Comparison of ENCODE assay signal across 10 cellular contexts in the genomic region with DNA sequence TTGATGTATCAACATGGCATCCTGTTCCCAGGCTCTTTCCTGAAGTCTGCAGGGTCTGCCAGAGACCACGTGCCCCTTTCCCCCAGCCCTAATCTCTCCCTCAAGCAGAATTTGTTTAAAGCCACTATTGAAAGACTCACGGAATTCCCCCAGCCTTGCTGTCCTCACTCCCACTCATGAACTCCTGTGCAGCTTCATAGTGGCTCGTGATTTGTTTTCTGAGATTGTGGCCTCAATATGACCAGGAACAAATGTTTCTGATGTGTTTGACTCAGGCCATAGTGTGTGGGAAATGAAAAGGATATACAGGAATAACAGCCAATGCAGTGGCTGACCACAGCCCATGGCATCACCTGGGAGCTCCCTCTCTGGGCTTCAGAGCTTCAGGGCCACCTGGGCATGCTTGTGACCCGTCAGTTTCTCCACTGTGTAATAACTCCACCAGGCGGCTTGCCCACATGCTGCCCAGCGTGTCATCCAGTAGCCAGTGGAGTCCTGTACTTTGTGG. TPM values are rescaled to one million over a fixed set of nuclear protein-coding genes. Genes with fewer than 3 reads are reported as not detected.
DNase-seq lines count a peak whose midpoint lies in the region; ATAC-seq and TF ChIP-seq lines count a peak whose summit lies in the region.
"Had no signal": no experiment of that assay in that cellular context is flagged by ENCODE, and none has a peak within 500 bp of the region (broad histone marks: within the 10 kb centered on the region; RNA-seq: fewer than 3 reads in every experiment).

No MANE protein-coding gene starts in this region.

- DNase-seq in CD1c-positive myeloid dendritic cell (ENCODE audit: extremely low spot score): peak; percentile 64
- DNase-seq in amniotic epithelial cell (ENCODE audit: low read depth): peak; percentile 17
- no peak for DNase-seq in H7
- DNase-seq in lower leg skin (ENCODE audit: low spot score in 2 of 2): no peak
- DNase-seq in GOT3 (lab: John Stamatoyannopoulos, UW): no peak
- DNase-seq: NCI-H1092 had no signal

- WGBS in lower leg skin, 2 donors: 70 to 77% methylated on average over 6 of the region's 6 CpGs

- H3K4me3 ChIP-seq in H7 (ENCODE audit: insufficient read depth, low read depth, low read length): no peak overlapping the region
- H3K4me3 ChIP-seq in lower leg skin (ENCODE audit: low read depth, poor library complexity, severe bottlenecking): no peak overlapping the region

- no peak for TF ChIP-seq CTCF in lower leg skin (IDR thresholded peaks at IDR 0.05)

- intact Hi-C loops in lower leg skin (cut with DNase I; ENCODE audit: low total_unique reads): no loop called here

- H3K27me3 ChIP-seq in H7 (ENCODE audit: control insufficient read depth, insufficient read depth, low read length): no peaks in the 10 kb centered on the region

- no peak for TF ChIP-seq POLR2A in lower leg skin (IDR thresholded peaks at IDR 0.05)

- peak; percentile 74 for ATAC-seq in GM19023 (IDR thresholded peaks at IDR 0.05; ENCODE audit: unreplicated experiment)
- peak; percentile 62 for ATAC-seq in HG02884 (IDR thresholded peaks at IDR 0.05; ENCODE audit: unreplicated experiment)
- ATAC-seq in GM18870 (IDR thresholded peaks at IDR 0.05; ENCODE audit: unreplicated experiment): no peak

- no peaks in the 10 kb centered on the region for H3K36me3 ChIP-seq in H7 (replicated peaks; ENCODE audit: control insufficient read depth, insufficient read depth, low read length)

RNA-seq across cellular contexts. Expression of gene SERPINE3, which starts 8.1 kb away (rescaled TPM):
- 0.18 and 0.28 TPM in 2 replicates for total RNA-seq in H7 (2014; rRNA removed; shearing (Covaris generic))
- total RNA-seq in lower leg skin: under 1 TPM in 1 of 4 donors, not detected in 3; 0.12 TPM
- total RNA-seq: epithelial cell of proximal tubule had no signal

Comparison
In these comparisons a context has a peak if more than half of its experiments do, and no peak if none do; other contexts are left out.
1. DNase-seq: peak in CD1c-positive myeloid dendritic cell (single experiment) and amniotic epithelial cell (single experiment); none in H7 (single experiment), lower leg skin (0 of 2) and GOT3 (single experiment).